Comparison of ENCODE assay signal across 1 cellular context in the genomic region with DNA sequence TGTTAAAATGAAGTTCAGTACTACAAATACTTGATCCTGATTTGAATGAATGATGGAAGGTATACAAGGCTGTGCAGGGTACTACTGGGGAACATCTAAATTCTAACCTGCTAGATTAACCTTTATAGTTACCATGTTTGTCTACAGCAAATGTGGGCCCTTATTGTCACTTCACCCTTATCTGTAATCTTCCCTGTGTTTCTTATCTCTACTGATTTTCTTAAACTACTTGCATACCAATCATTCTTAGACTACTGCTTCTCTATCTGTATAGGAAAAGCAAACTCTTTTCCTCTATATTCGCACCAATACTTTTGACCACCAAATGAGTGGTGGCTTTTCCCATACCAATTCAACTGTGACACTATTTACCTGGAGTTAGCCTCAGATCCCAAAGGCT.
TF ChIP-seq lines count a peak whose summit lies in the region.

No MANE protein-coding gene starts in this region.

TF ChIP-seq in K562, 482 proteins besides CTCF, POLR2A, EP300 and RAD21:
- TF ChIP-seq SRSF1 (IDR thresholded peaks at IDR 0.05; ENCODE audit: low read depth, low read length): no peak
- TF ChIP-seq ZNF77 (CRISPR knock-in tag; IDR thresholded peaks at IDR 0.05): no peak
- no peak for TF ChIP-seq CREB3 (tag; conservative IDR thresholded peaks at IDR 0.05; ENCODE audit: low read depth)
- no peak for TF ChIP-seq POLR3G (IDR thresholded peaks at IDR 0.05; ENCODE audit: extremely low read depth, insufficient read length, insufficient replicate concordance)
- TF ChIP-seq ZNF583 (CRISPR knock-in tag; IDR thresholded peaks at IDR 0.05): no peak
- no peak for TF ChIP-seq VEZF1 (CRISPR knock-in tag; IDR thresholded peaks at IDR 0.05)
- TF ChIP-seq ARID1B (IDR thresholded peaks at IDR 0.05): no peak
- TF ChIP-seq, protein P1, sequence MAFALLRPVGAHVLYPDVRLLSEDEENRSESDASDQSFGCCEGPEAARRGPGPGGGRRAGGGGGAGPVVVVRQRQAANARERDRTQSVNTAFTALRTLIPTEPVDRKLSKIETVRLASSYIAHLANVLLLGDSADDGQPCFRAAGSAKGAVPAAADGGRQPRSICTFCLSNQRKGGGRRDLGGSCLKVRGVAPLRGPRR (CRISPR knock-in tag; IDR thresholded peaks at IDR 0.05): no peak
- TF ChIP-seq, protein P2, sequence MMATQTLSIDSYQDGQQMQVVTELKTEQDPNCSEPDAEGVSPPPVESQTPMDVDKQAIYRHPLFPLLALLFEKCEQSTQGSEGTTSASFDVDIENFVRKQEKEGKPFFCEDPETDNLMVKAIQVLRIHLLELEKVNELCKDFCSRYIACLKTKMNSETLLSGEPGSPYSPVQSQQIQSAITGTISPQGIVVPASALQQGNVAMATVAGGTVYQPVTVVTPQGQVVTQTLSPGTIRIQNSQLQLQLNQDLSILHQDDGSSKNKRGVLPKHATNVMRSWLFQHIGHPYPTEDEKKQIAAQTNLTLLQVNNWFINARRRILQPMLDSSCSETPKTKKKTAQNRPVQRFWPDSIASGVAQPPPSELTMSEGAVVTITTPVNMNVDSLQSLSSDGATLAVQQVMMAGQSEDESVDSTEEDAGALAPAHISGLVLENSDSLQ (IDR thresholded peaks at IDR 0.05): no peak
- TF ChIP-seq CTCFL (IDR thresholded peaks at IDR 0.05; ENCODE audit: borderline replicate concordance, insufficient read depth, low read depth, low read length, poor library complexity, severe bottlenecking): no peak
- no peak for TF ChIP-seq E2F1 (CRISPR knock-in tag; IDR thresholded peaks at IDR 0.05)
- TF ChIP-seq, protein P3, sequence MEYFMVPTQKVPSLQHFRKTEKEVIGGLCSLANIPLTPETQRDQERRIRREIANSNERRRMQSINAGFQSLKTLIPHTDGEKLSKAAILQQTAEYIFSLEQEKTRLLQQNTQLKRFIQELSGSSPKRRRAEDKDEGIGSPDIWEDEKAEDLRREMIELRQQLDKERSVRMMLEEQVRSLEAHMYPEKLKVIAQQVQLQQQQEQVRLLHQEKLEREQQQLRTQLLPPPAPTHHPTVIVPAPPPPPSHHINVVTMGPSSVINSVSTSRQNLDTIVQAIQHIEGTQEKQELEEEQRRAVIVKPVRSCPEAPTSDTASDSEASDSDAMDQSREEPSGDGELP (CRISPR knock-in tag; IDR thresholded peaks at IDR 0.05; ENCODE audit: borderline replicate concordance): no peak
- TF ChIP-seq ZNF561 (CRISPR knock-in tag; conservative IDR thresholded peaks at IDR 0.05): no peak
- no peak for TF ChIP-seq ZBTB26 (CRISPR knock-in tag; IDR thresholded peaks at IDR 0.05)
- TF ChIP-seq MAFG (tag; conservative IDR thresholded peaks at IDR 0.05): no peak
- no peak for TF ChIP-seq ZNF717 (CRISPR knock-in tag; IDR thresholded peaks at IDR 0.05)
- no peak for TF ChIP-seq BACH1 (tag; IDR thresholded peaks at IDR 0.05)
- no peak for TF ChIP-seq TRIM25 (IDR thresholded peaks at IDR 0.05; ENCODE audit: borderline replicate concordance)
- TF ChIP-seq MECOM (CRISPR knock-in tag; IDR thresholded peaks at IDR 0.05): no peak
- TF ChIP-seq THAP12 (CRISPR knock-in tag; IDR thresholded peaks at IDR 0.05): no peak
TF ChIP-seq in K562: peak in this region for 0.
